2 cellular contexts compared by ENCODE assay signal in genomic region chr17:75099881-75100595, GRCh38.
TF ChIP-seq lines count a peak whose summit lies in the region.

No MANE protein-coding gene starts in this region.

TF ChIP-seq in HCT116, 20 proteins besides CTCF, POLR2A, EP300 and RAD21 (continued from another document):
- no peak for TF ChIP-seq ZBTB33 (IDR thresholded peaks at IDR 0.05; ENCODE audit: extremely low read depth, insufficient replicate concordance, low read length)
- no peak for TF ChIP-seq YY1 (IDR thresholded peaks at IDR 0.05; ENCODE audit: extremely low read depth, insufficient replicate concordance, low read depth, low read length)
- TF ChIP-seq CEBPB (IDR thresholded peaks at IDR 0.05; ENCODE audit: low read depth), result no peak
- TF ChIP-seq MAX (IDR thresholded peaks at IDR 0.05), result no peak
- no peak for TF ChIP-seq ATF3 (IDR thresholded peaks at IDR 0.05)
- no peak for TF ChIP-seq ELF1 (IDR thresholded peaks at IDR 0.05; ENCODE audit: borderline replicate concordance, low read depth)
- TF ChIP-seq EZH2 (IDR thresholded peaks at IDR 0.05), result no peak
- TF ChIP-seq REST (IDR thresholded peaks at IDR 0.05; ENCODE audit: low read depth), result no peak
- TF ChIP-seq FOSL1 (IDR thresholded peaks at IDR 0.05; ENCODE audit: low read depth), result no peak
- TF ChIP-seq EZH2phosphoT487 (IDR thresholded peaks at IDR 0.05; ENCODE audit: borderline replicate concordance), result no peak
- no peak for TF ChIP-seq SIN3A (IDR thresholded peaks at IDR 0.05; ENCODE audit: low read depth)
- TF ChIP-seq SP1 (IDR thresholded peaks at IDR 0.05; ENCODE audit: low read depth), result no peak

TF ChIP-seq in GM23338, 12 proteins besides CTCF, POLR2A, EP300 and RAD21 (continued from another document):
- TF ChIP-seq ZNF462 (CRISPR knock-in tag; IDR thresholded peaks at IDR 0.05) (no peak), JUNB (IDR thresholded peaks at IDR 0.05; ENCODE audit: unreplicated experiment) (no peak), NANOG (IDR thresholded peaks at IDR 0.05; ENCODE audit: borderline replicate concordance) (no peak), EZH2phosphoT487 (IDR thresholded peaks at IDR 0.05; ENCODE audit: unreplicated experiment) (no peak), ETS1 (IDR thresholded peaks at IDR 0.05) (no peak), EZH2 (IDR thresholded peaks at IDR 0.05; ENCODE audit: low read depth, unreplicated experiment) (no peak), REST (IDR thresholded peaks at IDR 0.05; ENCODE audit: unreplicated experiment) (no peak)
